In genomic region chr10:87861953-87862643, GRCh38 we compare ENCODE assay signal across 8 cellular contexts. TPM values are rescaled to one million over a fixed set of nuclear protein-coding genes. Genes with fewer than 3 reads are reported as not detected.
DNase-seq lines count a peak whose midpoint lies in the region; ATAC-seq, FAIRE-seq and TF ChIP-seq lines count a peak whose summit lies in the region.

No MANE protein-coding gene starts in this region.

- peak; percentile 100 for DNase-seq in Kasumi-1 (lab: John Stamatoyannopoulos, UW)
- DNase-seq in T-cell = peak; percentile 85 to 93 (median 91)
- DNase-seq in amniotic epithelial cell (ENCODE audit: low read depth) = peak; percentile 99
- peak; percentile 96 to 97 for DNase-seq in heart right ventricle
- DNase-seq in pons (ENCODE audit: low spot score) = peak; percentile 93
- peak; percentile 98 for DNase-seq in transverse colon

- POLR2A ChIA-PET in T-cell (lab: Charles Lee) = interaction anchor here (0.5 to 1.9 kb wide), 12 partner anchors 9 to 525 kb away, joined by 3 to 8 read pairs (median 4); partner anchors contain the start of gene ATAD1 (in 1 of the 2)

- H3K36me3 ChIP-seq in heart right ventricle = no peaks in the 10 kb centered on the region
- H3K36me3 ChIP-seq in transverse colon = no peaks in the 10 kb centered on the region

- TF ChIP-seq EP300 in transverse colon (IDR thresholded peaks at IDR 0.05; ENCODE audit: low read depth) = peak; percentile 3

- no peaks in the 10 kb centered on the region for H3K9me3 ChIP-seq in heart right ventricle
- no peaks in the 10 kb centered on the region for H3K9me3 ChIP-seq in transverse colon

- H3K9me3 Mint-ChIP-seq in T-cell = no peaks in the 10 kb centered on the region

- TF ChIP-seq POLR2A in transverse colon (IDR thresholded peaks at IDR 0.05) = peak; percentile 67

- 0% methylated on average over 56 of the region's 56 CpGs for WGBS in heart right ventricle, 2 donors
- WGBS in transverse colon (ENCODE audit: low coverage in 1 of 2), 2 donors = 0% methylated on average over 42 of the region's 56 CpGs; no CpG with 5 or more reads in 1 of the 2 donors

- intact Hi-C loops in heart right ventricle (cut with DNase I) (loop anchor here in 9 of 10 donors (2.0 to 10.0 kb wide), 17 partner anchors 93 to 690 kb away; no protein-coding TSS in a partner anchor), transverse colon (cut with DNase I; ENCODE audit: low total_unique reads) (no loop called here)

- H3K27ac ChIP-seq in heart right ventricle (peak overlapping the region; percentile 91 to 99 (median 98)), transverse colon (peak overlapping the region; percentile 93 to 100 (median 98))

- in situ Hi-C loops in transverse colon (cut with MboI; ENCODE audit: low pct_ligation_motif_present in 1 of 4, low pct_unique_long_range_greater_than_20kb in 1 of 4, low sequenced_read_pairs in 3 of 4) = loop anchor here (10.0 to 25.0 kb wide), 4 partner anchors 250 to 525 kb away; no protein-coding TSS in a partner anchor

- no peaks in the 10 kb centered on the region for H3K27me3 Mint-ChIP-seq in T-cell

- TF ChIP-seq CTCF in heart right ventricle (IDR thresholded peaks at IDR 0.05) = peak in 2 of 9 donors; percentile 7 to 20
- TF ChIP-seq CTCF in transverse colon (IDR thresholded peaks at IDR 0.05) = peak in 1 of 5 experiments; percentile 24

- H3K4me1 ChIP-seq in heart right ventricle = peaks cover 0 to 20% (median 16%) of the 10 kb centered on the region in 9 donors
- peaks cover 0 to 17% (median 11%) of the 10 kb centered on the region in 4 donors for H3K4me1 ChIP-seq in transverse colon

- no peaks in the 10 kb centered on the region for H3K27me3 ChIP-seq in heart right ventricle
- no peaks in the 10 kb centered on the region for H3K27me3 ChIP-seq in transverse colon

- peaks cover 32 to 58% (median 34%) of the 10 kb centered on the region in 3 donors for H3K4me1 Mint-ChIP-seq in T-cell

- peak; percentile 51 for ATAC-seq in GM21737 (IDR thresholded peaks at IDR 0.05; ENCODE audit: unreplicated experiment)
- ATAC-seq in T-cell (replicated peaks in 1 of 4) = peak; percentile 67 to 73 (median 68)
- peak; percentile 86 to 95 (median 92) for ATAC-seq in heart right ventricle

- peaks cover 7% of the 10 kb centered on the region for H3K36me3 Mint-ChIP-seq in T-cell

- CTCF ChIA-PET in T-cell (lab: Charles Lee) = interaction anchor here (0.6 to 2.9 kb wide), 19 partner anchors 11 to 1069 kb away, joined by 3 to 11 read pairs (median 5); partner anchors contain the start of gene ATAD1 (in 1 of the 2)

- H3K27ac Mint-ChIP-seq in T-cell = peak overlapping the region; percentile 92 to 95

- peak; percentile 57 for FAIRE-seq in G401.6 (lab: Jason Lieb, UNC)

- peak overlapping the region; percentile 77 to 90 (median 85) for H3K4me3 ChIP-seq in heart right ventricle
- H3K4me3 ChIP-seq in transverse colon = peak overlapping the region; percentile 69 to 97 (median 76)

- peak overlapping the region; percentile 94 to 97 (median 95) for H3K4me3 Mint-ChIP-seq in T-cell

RNA-seq across cellular contexts. Expression of gene KLLN, which starts 1.2 kb away (rescaled TPM):
- total RNA-seq in T-cell (1 to 10 TPM in 1 of 5 donors, under 1 TPM in 4; 0.50 to 1.0 (median 0.60) TPM), heart right ventricle (under 1 TPM; 0.17 to 0.69 (median 0.41) TPM), transverse colon (under 1 TPM in 3 of 4 donors, not detected in 1; 0.79 to 1.00 (median 0.82) TPM)
- polyA plus RNA-seq in heart right ventricle = under 1 TPM; 0.15 to 0.19 TPM

RNA-seq across cellular contexts. Expression of gene PTEN, which starts 1.3 kb away (rescaled TPM):
- total RNA-seq in T-cell (10 to 100 TPM; 59.9 to 98.7 (median 66.9) TPM), heart right ventricle (10 to 100 TPM; 49.4 to 89.9 (median 56.9) TPM), transverse colon (100 to 1,000 TPM in 3 of 4 donors, 10 to 100 TPM in 1; 78.6 to 184 (median 129) TPM)
- 10 to 100 TPM; 21.8 to 28.5 TPM for polyA plus RNA-seq in heart right ventricle

RNA-seq across cellular contexts. Expression of gene ATAD1, which starts 44.1 kb away (rescaled TPM):
- total RNA-seq in T-cell (10 to 100 TPM; 35.2 to 43.8 (median 42.1) TPM), heart right ventricle (100 to 1,000 TPM in 5 of 10 donors, 10 to 100 TPM in 5; 90.4 to 147 (median 100) TPM), transverse colon (10 to 100 TPM in 3 of 4 donors, 1 to 10 TPM in 1; 8.6 to 43.5 (median 35.8) TPM)
- 10 to 100 TPM; 18.4 to 27.5 TPM for polyA plus RNA-seq in heart right ventricle

Comparison
In these comparisons a context has a peak if more than half of its experiments do, and no peak if none do; other contexts are left out.
1. Peak in every context shown above with its lines: DNase-seq, ATAC-seq, H3K4me3 ChIP-seq and H3K27ac ChIP-seq.